ENCODE assay signal across 8 cellular contexts in genomic region chr12:92144045-92144630, GRCh38. TPM values are rescaled to one million over a fixed set of nuclear protein-coding genes. Genes with fewer than 3 reads are reported as not detected.
A peak's percentile ranks its signal among the peaks of the same experiment; 100 is the strongest.
DNase-seq lines count a peak whose midpoint lies in the region; ATAC-seq and TF ChIP-seq lines count a peak whose summit lies in the region.

No MANE protein-coding gene starts in this region.

- H3K4me1 Mint-ChIP-seq in activated CD4-positive, alpha-beta T cell treated with anti-CD3 and anti-CD28 coated beads for 36 hours: peaks cover 23% of the 10 kb centered on the region

- peak overlapping the region; percentile 94 for H3K27ac Mint-ChIP-seq in activated CD4-positive, alpha-beta T cell treated with anti-CD3 and anti-CD28 coated beads for 36 hours

- H3K9me3 Mint-ChIP-seq in activated CD4-positive, alpha-beta T cell treated with anti-CD3 and anti-CD28 coated beads for 36 hours (ENCODE audit: low read depth): no peaks in the 10 kb centered on the region

- H3K27ac ChIP-seq in cingulate gyrus (ENCODE audit: low read depth, low read length) (peak overlapping the region; percentile 93), layer of hippocampus (ENCODE audit: low read depth, low read length) (peak overlapping the region; percentile 91)

- TF ChIP-seq CTCF in GM12874 (IDR thresholded peaks at IDR 0.05; ENCODE audit: insufficient read depth, low read depth, low read length): peak; percentile 68

- POLR2A ChIA-PET in activated CD4-positive, alpha-beta T cell treated with anti-CD3 and anti-CD28 coated beads for 36 hours (lab: Charles Lee): interaction anchor here (0.6 to 3.7 kb wide), 18 partner anchors 8 to 582 kb away, joined by 3 to 59 read pairs (median 4); no protein-coding TSS in a partner anchor

- peak; percentile 89 for DNase-seq in NCI-H510A (lab: John Stamatoyannopoulos, UW)
- peak; percentile 81 for DNase-seq in activated CD4-positive, alpha-beta T cell treated with anti-CD3 and anti-CD28 coated beads for 36 hours
- peak; percentile 73 for DNase-seq in stimulated activated CD4-positive, alpha-beta T cell treated with anti-CD3 and anti-CD28 coated beads, Interleukin-1b, Interleukin-23, amount 100 ng/mL, for 48 hours
- no peak for DNase-seq in cortex of kidney (lab: John Stamatoyannopoulos, UW)

- CTCF ChIA-PET in activated CD4-positive, alpha-beta T cell treated with anti-CD3 and anti-CD28 coated beads for 36 hours (lab: Charles Lee): interaction anchor here (0.5 to 1.9 kb wide), 18 partner anchors 10 to 763 kb away, joined by 3 to 10 read pairs (median 4); no protein-coding TSS in a partner anchor

- peaks cover 71% of the 10 kb centered on the region for H3K36me3 Mint-ChIP-seq in activated CD4-positive, alpha-beta T cell treated with anti-CD3 and anti-CD28 coated beads for 36 hours (ENCODE audit: low read depth)

- peak; percentile 19 for ATAC-seq in HG03342 (IDR thresholded peaks at IDR 0.05; ENCODE audit: unreplicated experiment)
- ATAC-seq in activated CD4-positive, alpha-beta T cell treated with anti-CD3 and anti-CD28 coated beads for 36 hours: peak; percentile 38

- no peaks in the 10 kb centered on the region for H3K27me3 Mint-ChIP-seq in activated CD4-positive, alpha-beta T cell treated with anti-CD3 and anti-CD28 coated beads for 36 hours

- H3K27me3 ChIP-seq in layer of hippocampus (ENCODE audit: control insufficient read depth, insufficient read depth, low read length): no peaks in the 10 kb centered on the region

- intact Hi-C loops in activated CD4-positive, alpha-beta T cell treated with anti-CD3 and anti-CD28 coated beads for 36 hours (cut with DNase I, micrococcal nuclease): loop anchor here (1.0 to 5.0 kb wide), 12 partner anchors 13 to 762 kb away; no protein-coding TSS in a partner anchor

- peak overlapping the region; percentile 99 for H3K4me3 Mint-ChIP-seq in activated CD4-positive, alpha-beta T cell treated with anti-CD3 and anti-CD28 coated beads for 36 hours

RNA-seq across cellular contexts. Expression of gene BTG1, which starts 1.5 kb away (rescaled TPM):
- 100 to 1,000 TPM in 1 of 2 experiments, 10 to 100 TPM in 1; 76.6 to 131 TPM for total RNA-seq in activated CD4-positive, alpha-beta T cell treated with anti-CD3 and anti-CD28 coated beads for 36 hours
